In the genomic region with DNA sequence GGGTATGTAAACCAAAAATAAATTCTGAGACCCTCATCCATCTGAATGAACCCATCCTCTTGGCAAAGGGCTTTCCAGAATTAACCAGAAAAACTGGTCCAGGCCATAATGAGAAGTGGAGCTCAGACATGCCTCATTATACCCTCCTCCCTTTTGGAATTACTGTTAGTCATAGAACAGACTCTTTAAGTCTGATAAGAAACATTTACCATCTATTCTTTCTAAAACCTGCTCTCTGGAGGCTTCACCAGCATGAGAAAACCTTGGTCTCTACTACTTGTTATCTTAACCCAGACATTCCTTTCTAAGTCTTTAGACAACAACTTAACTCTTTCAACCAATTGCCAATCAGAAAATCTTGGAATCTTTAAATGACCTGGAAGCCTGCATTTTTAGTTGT, we compare ENCODE assay signal across 21 cellular contexts.
"Had no signal": no experiment of that assay in that cellular context is flagged by ENCODE, and none has a peak within 500 bp of the region (broad histone marks: within the 10 kb centered on the region; RNA-seq: fewer than 3 reads in every experiment).

No MANE protein-coding gene starts in this region.

- H3K4me2 ChIP-seq: PC-9 had no signal

- DNase-seq: IMR-90, Karpas-422, KG1, MM.1S, NCI-H1092 treated with DMSO at 0.1 percent for 48 hours, NCI-H1436 treated with DMSO at 0.1 percent for 48 hours, NCI-H1694, NCI-H1930, NCI-H2081, NCI-H2107, NCI-H2227 treated with DMSO at 0.1 percent for 48 hours, NCI-H446, NCI-H510A, NCI-H524 treated with DMSO at 0.1 percent for 48 hours, NCI-H69, NCI-H774, PC-9, Peyer's patch, SIG-M5 had no signal

- H2AFZ ChIP-seq: PC-9 had no signal

- H3K27me3 ChIP-seq: Peyer's patch, SJSA1 had no signal

- H3K9me3 ChIP-seq: Peyer's patch, SJSA1 had no signal

- H3K27ac ChIP-seq: PC-9, Peyer's patch, SJSA1, SK-N-MC had no signal

- H3K36me3 ChIP-seq: Peyer's patch, SJSA1 had no signal

- H3K4me1 ChIP-seq: Peyer's patch, SJSA1 had no signal

- H3K4me3 ChIP-seq: PC-9, Peyer's patch, SJSA1, SK-N-MC had no signal
